Comparison of ENCODE assay signal across 12 cellular contexts in genomic region chr12:60266381-60266852, GRCh38.
DNase-seq lines count a peak whose midpoint lies in the region; TF ChIP-seq lines count a peak whose summit lies in the region.
"Had no signal": no experiment of that assay in that cellular context is flagged by ENCODE, and none has a peak within 500 bp of the region (broad histone marks: within the 10 kb centered on the region; RNA-seq: fewer than 3 reads in every experiment).

No MANE protein-coding gene starts in this region.

- H3K4me3 ChIP-seq in fibroblast of the aortic adventitia (ENCODE audit: low read depth, low read length) = no peak overlapping the region
- H3K4me3 ChIP-seq: heart right ventricle, suprapubic skin had no signal

- H3K4me1 Mint-ChIP-seq in HFFc6 (ENCODE audit: low read depth) = peaks cover 46% of the 10 kb centered on the region

- H3K9me3 Mint-ChIP-seq in HFFc6 = peaks cover 5% of the 10 kb centered on the region; the same call in 1 of the 2 replicates

- H3K27ac Mint-ChIP-seq in HFFc6 = peak overlapping the region; percentile 61
- H3K27ac Mint-ChIP-seq: progenitor cell of endocrine pancreas had no signal

- H3K4me3 Mint-ChIP-seq in HFFc6 = peak overlapping the region; percentile 19; the same call in 1 of the 2 replicates

- 0 out of 2 replicates have a peak, but pooled peaks cover 5% of the 10 kb centered on the region for H3K36me3 Mint-ChIP-seq in HFFc6 (ENCODE audit: low read depth)

- no peaks in the 10 kb centered on the region for H3K27me3 Mint-ChIP-seq in HFFc6 (ENCODE audit: insufficient read depth)
- H3K27me3 Mint-ChIP-seq: progenitor cell of endocrine pancreas had no signal

- TF ChIP-seq CTCF in HFFc6 (IDR thresholded peaks at IDR 0.05) (no peak), fibroblast of the aortic adventitia (IDR thresholded peaks at IDR 0.05; ENCODE audit: insufficient read depth, low read length) (no peak)

- DNase-seq in HFFc6 (peak; percentile 74), SW480 (ENCODE audit: low spot score) (peak; percentile 12), fibroblast of the aortic adventitia (ENCODE audit: low read depth) (peak; percentile 71), smooth muscle cell of the brain vasculature (ENCODE audit: low read depth, low spot score) (peak; percentile 28), anterior cingulate cortex (lab: John Stamatoyannopoulos, UW) (no peak), 8988T (no peak), NOMO-1 treated with DMSO at 0.1 percent for 48 hours (lab: John Stamatoyannopoulos, UW; ENCODE audit: unreplicated experiment) (no peak)
- DNase-seq: activated gamma-delta T cell, DND-41, heart right ventricle had no signal

Comparison
In these comparisons a context has a peak if more than half of its experiments do, and no peak if none do; other contexts are left out.
1. DNase-seq: peak in HFFc6 (single experiment), SW480 (single experiment), fibroblast of the aortic adventitia (single experiment) and smooth muscle cell of the brain vasculature (single experiment); none in anterior cingulate cortex (0 of 58), 8988T (single experiment) and NOMO-1 treated with DMSO at 0.1 percent for 48 hours (single experiment).